Comparison of ENCODE assay signal across 8 cellular contexts in genomic region chr6:36302227-36302976, GRCh38. TPM values are rescaled to one million over a fixed set of nuclear protein-coding genes. Genes with fewer than 3 reads are reported as not detected.
DNase-seq lines count a peak whose midpoint lies in the region; ATAC-seq and TF ChIP-seq lines count a peak whose summit lies in the region.

No MANE protein-coding gene starts in this region.

- no peak overlapping the region for H3K27ac ChIP-seq in neural progenitor cell
- H3K27ac ChIP-seq in stomach = peak overlapping the region in 1 of 5 donors; percentile 22

- H3K36me3 ChIP-seq in Loucy (ENCODE audit: insufficient read depth, low read length) (no peaks in the 10 kb centered on the region), neural progenitor cell (no peaks in the 10 kb centered on the region), stomach (no peaks in the 10 kb centered on the region)

- H3K4me3 ChIP-seq in Loucy (ENCODE audit: low read length, poor library complexity, severe bottlenecking) (no peak overlapping the region), neural progenitor cell (no peak overlapping the region), stomach (no peak overlapping the region)

- H3K4me2 ChIP-seq in Loucy (ENCODE audit: low read depth, low read length, poor library complexity, severe bottlenecking) (no peak overlapping the region), neural progenitor cell (no peak overlapping the region)

- 26 to 34% (median 31%) methylated on average over 10 to 13 of the region's 13 CpGs for WGBS in stomach, 5 donors

- TF ChIP-seq POLR2A in stomach (IDR thresholded peaks at IDR 0.05) = no peak

- TF ChIP-seq CTCF in Loucy (conservative IDR thresholded peaks at IDR 0.05; ENCODE audit: low read length) (peak; percentile 100), neural progenitor cell (IDR thresholded peaks at IDR 0.05) (peak; percentile 98), stomach (IDR thresholded peaks at IDR 0.05) (peak in 5 of 7 experiments; percentile 75 to 95 (median 89))

- no peaks in the 10 kb centered on the region for H3F3A ChIP-seq in Loucy (ENCODE audit: low read depth)
- H3F3A ChIP-seq in neural progenitor cell (ENCODE audit: low read depth) = no peaks in the 10 kb centered on the region

- peaks cover 21% of the 10 kb centered on the region for H3K27me3 Mint-ChIP-seq in activated T-cell treated with anti-CD3 and anti-CD28 coated beads, Interleukin-2, amount 50 U/mL, for 4 hours (ENCODE audit: low read depth)
- peaks cover 2% of the 10 kb centered on the region for H3K27me3 Mint-ChIP-seq in neural progenitor cell (ENCODE audit: insufficient read depth, low read depth)

- H3K27me3 ChIP-seq in Loucy (ENCODE audit: insufficient read depth, low read length, poor library complexity, severe bottlenecking) (no peaks in the 10 kb centered on the region), neural progenitor cell (no peaks in the 10 kb centered on the region), stomach (peaks cover 0 to 9% (median 0%) of the 10 kb centered on the region in 3 donors)

- H3K79me2 ChIP-seq in Loucy (ENCODE audit: insufficient read depth, low read length) (no peaks in the 10 kb centered on the region), neural progenitor cell (ENCODE audit: low read depth) (no peaks in the 10 kb centered on the region)

- DNase-seq in C1 segment of cervical spinal cord (lab: John Stamatoyannopoulos, UW) (peak in 12 of 14 donors; percentile 9 to 65 (median 38)), RKO (ENCODE audit: low spot score) (peak; percentile 89), fibroblast of peridontal ligament (ENCODE audit: extremely low read depth) (peak; percentile 83), neural progenitor cell (ENCODE audit: low spot score) (peak; percentile 95), stomach (peak; percentile 94)
- DNase-seq in activated T-cell treated with anti-CD3 and anti-CD28 coated beads, Interleukin-2, amount 50 U/mL, for 4 hours = peak; percentile 95

- H3K4me3 Mint-ChIP-seq in activated T-cell treated with anti-CD3 and anti-CD28 coated beads, Interleukin-2, amount 50 U/mL, for 4 hours = no peak overlapping the region
- peak overlapping the region; percentile 33 for H3K4me3 Mint-ChIP-seq in neural progenitor cell

- no peaks in the 10 kb centered on the region for H3K9me2 ChIP-seq in Loucy (replicated peaks; ENCODE audit: low read depth, low read length)

- intact Hi-C loops in stomach (cut with DNase I; ENCODE audit: low total_unique reads) = loop anchor here (5.0 kb wide), 1 partner anchor 60 kb away; no protein-coding TSS in a partner anchor

- ATAC-seq in GM19452 (IDR thresholded peaks at IDR 0.05; ENCODE audit: unreplicated experiment) = peak; percentile 80
- peak; percentile 98 to 99 for ATAC-seq in activated T-cell treated with anti-CD3 and anti-CD28 coated beads, Interleukin-2, amount 50 U/mL, for 4 hours

- H3K4me1 Mint-ChIP-seq in activated T-cell treated with anti-CD3 and anti-CD28 coated beads, Interleukin-2, amount 50 U/mL, for 4 hours (ENCODE audit: low read depth) = peaks cover 3% of the 10 kb centered on the region
- peaks cover 19% of the 10 kb centered on the region for H3K4me1 Mint-ChIP-seq in neural progenitor cell

- H3K9me3 ChIP-seq in Loucy (ENCODE audit: insufficient read depth, low read depth, low read length) = no peaks in the 10 kb centered on the region
- no peaks in the 10 kb centered on the region for H3K9me3 ChIP-seq in neural progenitor cell (ENCODE audit: low read depth)
- H3K9me3 ChIP-seq in stomach = no peaks in the 10 kb centered on the region

- no peaks in the 10 kb centered on the region for H3K36me3 Mint-ChIP-seq in activated T-cell treated with anti-CD3 and anti-CD28 coated beads, Interleukin-2, amount 50 U/mL, for 4 hours (ENCODE audit: insufficient read depth)
- H3K36me3 Mint-ChIP-seq in neural progenitor cell = no peaks in the 10 kb centered on the region

- TF ChIP-seq EP300 in stomach (IDR thresholded peaks at IDR 0.05) = no peak

- H4K20me1 ChIP-seq in Loucy (ENCODE audit: insufficient read depth, low read length, poor library complexity, severe bottlenecking) (no peaks in the 10 kb centered on the region), neural progenitor cell (ENCODE audit: low read depth) (no peaks in the 10 kb centered on the region)

- no peak overlapping the region for H3K27ac Mint-ChIP-seq in neural progenitor cell

- H3K9me3 Mint-ChIP-seq in activated T-cell treated with anti-CD3 and anti-CD28 coated beads, Interleukin-2, amount 50 U/mL, for 4 hours = no peaks in the 10 kb centered on the region
- H3K9me3 Mint-ChIP-seq in neural progenitor cell = no peaks in the 10 kb centered on the region

- H2AFZ ChIP-seq in Loucy (ENCODE audit: low read length) = 0 out of 2 replicates have a peak overlapping the region, but pooled peaks have one; percentile 67
- no peak overlapping the region for H2AFZ ChIP-seq in neural progenitor cell (replicated peaks)

- H3K9ac ChIP-seq in Loucy (ENCODE audit: low read depth, low read length, poor library complexity, severe bottlenecking) (no peak overlapping the region), neural progenitor cell (no peak overlapping the region)

- H3K4me1 ChIP-seq in Loucy (ENCODE audit: insufficient read depth, low read length, poor library complexity, severe bottlenecking) (no peaks in the 10 kb centered on the region), neural progenitor cell (no peaks in the 10 kb centered on the region), stomach (peaks cover 0 to 20% (median 12%) of the 10 kb centered on the region in 4 donors)

RNA-seq across cellular contexts. Expression of gene PNPLA1, which starts 32.5 kb away (rescaled TPM):
- total RNA-seq in activated T-cell treated with anti-CD3 and anti-CD28 coated beads, Interleukin-2, amount 50 U/mL, for 4 hours = under 1 TPM in 1 of 3 donors, not detected in 2; 0.13 TPM
- total RNA-seq in neural progenitor cell (ENCODE audit: low replicate concordance) (not detected in 2 replicates), stomach (under 1 TPM in 1 of 5 donors, not detected in 4; 0.58 TPM)
- 1 to 10 TPM in 1 of 3 donors, under 1 TPM in 2; 0.38 to 2.2 (median 0.61) TPM for polyA plus RNA-seq in stomach

RNA-seq across cellular contexts. Expression of gene BNIP5, which starts 34.3 kb away (rescaled TPM):
- not detected for total RNA-seq in activated T-cell treated with anti-CD3 and anti-CD28 coated beads, Interleukin-2, amount 50 U/mL, for 4 hours
- total RNA-seq in neural progenitor cell (ENCODE audit: low replicate concordance) = not detected in 2 replicates
- 10 to 100 TPM in 1 of 5 donors, 1 to 10 TPM in 4; 3.5 to 14.8 (median 5.7) TPM for total RNA-seq in stomach
- 1 to 10 TPM; 2.4 to 3.8 (median 3.8) TPM for polyA plus RNA-seq in stomach

Comparison
In these comparisons a context has a peak if more than half of its experiments do, and no peak if none do; other contexts are left out.
1. DNase-seq: peak in every context shown above with its lines; median percentile 95 in activated T-cell treated with anti-CD3 and anti-CD28 coated beads, Interleukin-2, amount 50 U/mL, for 4 hours; 95 in neural progenitor cell; 94 in stomach; 89 in RKO; 83 in fibroblast of peridontal ligament; 38 in C1 segment of cervical spinal cord.